In genomic region chr6:53930330-53930729, GRCh38 we compare ENCODE assay signal across 19 cellular contexts.
"Had no signal": no experiment of that assay in that cellular context is flagged by ENCODE, and none has a peak within 500 bp of the region (broad histone marks: within the 10 kb centered on the region; RNA-seq: fewer than 3 reads in every experiment).

No MANE protein-coding gene starts in this region.

- H3K27ac ChIP-seq: cardiac muscle cell, ovary, psoas muscle, testis, upper lobe of right lung had no signal

- H3K36me3 ChIP-seq: cardiac muscle cell, ovary, upper lobe of right lung had no signal

- H3K9me3 ChIP-seq: ovary, psoas muscle, testis, upper lobe of right lung had no signal

- H3K4me1 ChIP-seq: psoas muscle, testis, upper lobe of right lung had no signal

- ATAC-seq: left lobe of liver; natural killer cell; psoas muscle; right cardiac atrium; stimulated activated naive CD8-positive, alpha-beta T cell treated with anti-CD3 and anti-CD28 coated beads, Interleukin-15, amount 100 ng/mL, for 72 hours; upper lobe of right lung had no signal

- H3K4me3 ChIP-seq: cardiac muscle cell, lung, ovary, psoas muscle, testis, upper lobe of right lung had no signal

- H3K27me3 ChIP-seq: cardiac muscle cell, ovary, testis, upper lobe of right lung had no signal

- DNase-seq: activated CD4-positive, alpha-beta T cell treated with anti-CD3 and anti-CD28 coated beads, Interleukin-2, amount 50 U/mL, for 4 hours; activated naive CD4-positive, alpha-beta T cell; activated naive CD8-positive, alpha-beta T cell treated with anti-CD3 and anti-CD28 coated beads for 36 hours; amniotic stem cell; effector memory CD4-positive, alpha-beta T cell; kidney; natural killer cell; ovary; psoas muscle; right cardiac atrium; small intestine; stimulated activated CD4-positive, alpha-beta T cell treated with anti-CD3 and anti-CD28 coated beads, Interleukin-15, amount 100 ng/mL, for 24 hours; stimulated activated CD4-positive, alpha-beta T cell treated with anti-CD3 and anti-CD28 coated beads, Interleukin-2, amount 100 ng/mL, for 48 hours; stimulated activated naive CD8-positive, alpha-beta T cell treated with anti-CD3 and anti-CD28 coated beads, Interleukin-15, amount 100 ng/mL, for 72 hours; testis; upper lobe of right lung had no signal
